Comparison of ENCODE assay signal across 7 cellular contexts in genomic region chr1:182389619-182390047, GRCh38. TPM values are rescaled to one million over a fixed set of nuclear protein-coding genes. Genes with fewer than 3 reads are reported as not detected.
DNase-seq lines count a peak whose midpoint lies in the region; ATAC-seq and TF ChIP-seq lines count a peak whose summit lies in the region.

No MANE protein-coding gene starts in this region.

- no peak overlapping the region for H2BK5ac ChIP-seq in mesendoderm (ENCODE audit: low read length)

- H3K18ac ChIP-seq in mesendoderm (ENCODE audit: low read length): no peak overlapping the region

- no peak overlapping the region for H3K4ac ChIP-seq in mesendoderm (ENCODE audit: low read depth, low read length)

- TF ChIP-seq POLR2A in uterus (IDR thresholded peaks at IDR 0.05): no peak

- no CpG with 5 or more reads among the region's 13 CpGs for WGBS in mesendoderm (ENCODE audit: extremely low coverage, insufficient coverage, low lambda C conversion rate)

- peak overlapping the region; percentile 11 for H3K23ac ChIP-seq in mesendoderm (ENCODE audit: low read length)

- peak overlapping the region; percentile 96 for H3K4me2 ChIP-seq in mesendoderm (ENCODE audit: low read length)

- DNase-seq in GM10248 (ENCODE audit: extremely low spot score) (peak; percentile 22), NCI-H526 (lab: John Stamatoyannopoulos, UW) (peak; percentile 68 to 73), cardiac fibroblast (ENCODE audit: low read depth in 2 of 2) (peak in 1 of 2 donors; percentile 11), mesendoderm (no peak), uterus (peak in 1 of 2 donors; percentile 36)

- no peak overlapping the region for H2BK120ac ChIP-seq in mesendoderm (ENCODE audit: low read depth, low read length)

- peaks cover 32% of the 10 kb centered on the region for H3K36me3 ChIP-seq in mesendoderm (ENCODE audit: control insufficient read depth, insufficient read depth, low read length)
- H3K36me3 ChIP-seq in uterus: no peaks in the 10 kb centered on the region

- H3K27ac ChIP-seq in mesendoderm (ENCODE audit: low read depth, low read length) (no peak overlapping the region), uterus (peak overlapping the region; percentile 98 to 99)

- no peaks in the 10 kb centered on the region for H3K9me3 ChIP-seq in uterus

- POLR2A ChIA-PET in GM10248 (lab: Yijun Ruan, JAX): interaction anchor here (0.7 to 1.5 kb wide), 3 partner anchors 11 to 38 kb away, joined by 3 read pairs; partner anchors contain the start of gene TEDDM1

- peaks cover 28% of the 10 kb centered on the region for H3K79me1 ChIP-seq in mesendoderm (ENCODE audit: low read length)

- no peak overlapping the region for H2BK15ac ChIP-seq in mesendoderm (replicated peaks; ENCODE audit: low read depth)

- no peak overlapping the region for H4K8ac ChIP-seq in mesendoderm (ENCODE audit: low read depth, low read length)

- H3K56ac ChIP-seq in mesendoderm (ENCODE audit: low read length): peak overlapping the region; percentile 97

- H3K27me3 ChIP-seq in mesendoderm (ENCODE audit: insufficient read depth, low read length, poor library complexity): no peaks in the 10 kb centered on the region
- H3K27me3 ChIP-seq in uterus: no peaks in the 10 kb centered on the region

- H3K79me2 ChIP-seq in mesendoderm (ENCODE audit: control insufficient read depth, insufficient read depth, low read length): peaks cover 51% of the 10 kb centered on the region

- H3K4me3 ChIP-seq in cardiac fibroblast (replicated peaks in 1 of 2; ENCODE audit: low read depth in 2 of 2, low read length in 2 of 2) (peak overlapping the region; percentile 84 to 88), mesendoderm (ENCODE audit: low read length) (peak overlapping the region; percentile 88), uterus (peak overlapping the region; percentile 81 to 97)

- H3K4me1 ChIP-seq in mesendoderm (ENCODE audit: control insufficient read depth, low read depth, low read length): peaks cover 8% of the 10 kb centered on the region
- no peaks in the 10 kb centered on the region for H3K4me1 ChIP-seq in uterus

- H3K9ac ChIP-seq in mesendoderm (ENCODE audit: low read length): peak overlapping the region; percentile 95

- CTCF ChIA-PET in GM10248 (lab: Yijun Ruan, JAX): interaction anchor here (1.0 to 2.6 kb wide), 5 partner anchors 12 to 309 kb away, joined by 3 to 12 read pairs (median 3); no protein-coding TSS in a partner anchor

- no peak overlapping the region for H2AK5ac ChIP-seq in mesendoderm (ENCODE audit: low read length)

- ATAC-seq in HG02798 (IDR thresholded peaks at IDR 0.05; ENCODE audit: poor library complexity, unreplicated experiment) (no peak), GM21723 (IDR thresholded peaks at IDR 0.05; ENCODE audit: unreplicated experiment) (no peak)

- no peak for TF ChIP-seq CTCF in GM10248 (IDR thresholded peaks at IDR 0.05; ENCODE audit: control extremely low read depth, extremely low read depth, low read depth, missing control alignments)
- TF ChIP-seq CTCF in cardiac fibroblast (IDR thresholded peaks at IDR 0.05; ENCODE audit: low read depth, low read length): no peak
- no peak for TF ChIP-seq CTCF in uterus (IDR thresholded peaks at IDR 0.05)

- no peak overlapping the region for H4K5ac ChIP-seq in mesendoderm (ENCODE audit: low read length)

- intact Hi-C loops in uterus (cut with DNase I; ENCODE audit: low total_unique reads): loop anchor here (5.0 kb wide), 1 partner anchor 247 kb away; no protein-coding TSS in a partner anchor

RNA-seq across cellular contexts. Expression of gene GLUL, which starts 2.0 kb away (rescaled TPM):
- polyA plus RNA-seq in mesendoderm (2013, experiment 1 of 2): 199 TPM
- polyA plus RNA-seq in mesendoderm (2013, experiment 2 of 2): 197 TPM
- total RNA-seq in uterus: 100 to 1,000 TPM; 379 to 565 (median 483) TPM

RNA-seq across cellular contexts. Expression of gene TEDDM1, which starts 10.8 kb away (rescaled TPM):
- polyA plus RNA-seq in mesendoderm (2013, experiment 1 of 2): not detected
- not detected for polyA plus RNA-seq in mesendoderm (2013, experiment 2 of 2)
- total RNA-seq in uterus: not detected
